Comparison of ENCODE assay signal across 1 cellular context in the genomic region with DNA sequence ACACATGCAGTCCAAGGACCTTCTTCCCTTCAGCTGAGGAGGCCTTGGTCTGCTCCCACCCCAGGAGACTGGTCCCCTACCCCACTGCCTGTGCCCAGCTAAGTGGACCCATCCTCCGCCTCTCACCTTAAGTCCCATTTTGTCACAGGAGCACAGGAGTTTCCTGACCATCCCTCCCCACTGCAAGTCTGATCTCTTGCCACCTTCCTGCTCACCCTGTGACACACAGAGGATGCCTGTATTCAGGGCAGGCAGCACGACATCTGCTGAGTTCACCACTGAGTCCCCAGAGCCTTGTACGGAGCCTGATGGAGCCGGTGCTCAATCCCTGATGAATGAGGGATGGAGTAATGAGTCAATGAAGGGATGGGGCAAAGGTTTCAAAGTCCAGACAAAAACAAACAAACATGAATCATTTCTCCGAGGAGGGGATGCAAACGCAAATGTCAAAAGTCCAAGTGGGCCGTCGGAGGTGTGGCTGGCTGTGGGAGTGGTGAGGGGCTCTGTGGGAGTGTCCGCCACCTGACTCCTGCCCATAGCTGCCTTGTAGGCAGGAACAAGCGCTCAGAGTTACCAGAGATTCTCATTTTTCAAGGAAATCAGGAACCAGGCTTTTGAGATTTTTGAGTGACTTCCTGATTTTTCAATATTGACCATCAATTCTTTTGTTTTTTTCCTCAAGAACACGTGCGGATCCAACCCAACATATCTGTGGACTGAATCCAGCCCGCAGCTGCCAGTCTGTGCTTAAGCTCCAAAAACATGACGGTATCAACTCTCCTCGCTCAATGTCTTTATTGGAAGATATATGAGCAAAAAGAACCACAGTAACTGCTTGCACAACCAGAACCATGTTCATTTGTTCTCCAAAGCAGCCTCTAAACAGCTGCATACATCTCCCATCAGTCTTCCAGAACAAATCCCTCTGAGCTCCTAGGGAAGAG.
TF ChIP-seq lines count a peak whose summit lies in the region.

No MANE protein-coding gene starts in this region.

TF ChIP-seq in HepG2, 621 proteins besides CTCF, POLR2A, EP300 and RAD21 (continued from another document and continues in another):
- TF ChIP-seq SOX13 (IDR thresholded peaks at IDR 0.05) (no peak), SOX13 (CRISPR knock-in tag; conservative IDR thresholded peaks at IDR 0.05 in 1 of 2, IDR thresholded peaks at IDR 0.05 in 1 of 2) (peak in 1 of 2 experiments; percentile 78; a peak in 2 of 4 replicates), SNAPC2 (CRISPR knock-in tag; IDR thresholded peaks at IDR 0.05) (no peak), CBX1 (IDR thresholded peaks at IDR 0.05; ENCODE audit: low read depth) (peak; percentile 94), PHF5A (CRISPR knock-in tag; IDR thresholded peaks at IDR 0.05; ENCODE audit: low read depth, unreplicated experiment) (peak; percentile 25), FOXJ3 (CRISPR knock-in tag; IDR thresholded peaks at IDR 0.05; ENCODE audit: borderline replicate concordance) (no peak), ZNF724P (CRISPR knock-in tag; IDR thresholded peaks at IDR 0.05; ENCODE audit: borderline replicate concordance) (no peak; the same call in 1 of the 2 replicates), AGO1 (IDR thresholded peaks at IDR 0.05; ENCODE audit: low read depth, low read length, poor library complexity, severe bottlenecking) (no peak), ZNF253 (CRISPR knock-in tag; IDR thresholded peaks at IDR 0.05; ENCODE audit: borderline replicate concordance) (no peak; the same call in 1 of the 2 replicates), RORA (CRISPR knock-in tag; IDR thresholded peaks at IDR 0.05) (no peak), KMT2A (CRISPR knock-in tag; IDR thresholded peaks at IDR 0.05) (peak; percentile 50; the same call in 1 of the 2 replicates), SAFB2 (CRISPR knock-in tag; IDR thresholded peaks at IDR 0.05; ENCODE audit: borderline replicate concordance, low read depth) (no peak), TSC22D2 (CRISPR knock-in tag; IDR thresholded peaks at IDR 0.05; ENCODE audit: borderline replicate concordance) (no peak), MIXL1 (CRISPR knock-in tag; IDR thresholded peaks at IDR 0.05) (peak; percentile 93), ZNF354B (CRISPR knock-in tag; IDR thresholded peaks at IDR 0.05) (no peak), ZNF615 (CRISPR knock-in tag; IDR thresholded peaks at IDR 0.05; ENCODE audit: borderline replicate concordance) (no peak), ZFYVE20 (CRISPR knock-in tag; IDR thresholded peaks at IDR 0.05; ENCODE audit: borderline replicate concordance, low read depth) (no peak), ZNF547 (CRISPR knock-in tag; IDR thresholded peaks at IDR 0.05) (no peak), ZNF564 (CRISPR knock-in tag; IDR thresholded peaks at IDR 0.05) (no peak), GABPB1 (CRISPR knock-in tag; IDR thresholded peaks at IDR 0.05) (peak; percentile 43), PAF1 (CRISPR knock-in tag; IDR thresholded peaks at IDR 0.05) (no peak), ZNF660 (CRISPR knock-in tag; IDR thresholded peaks at IDR 0.05; ENCODE audit: borderline replicate concordance, low read depth) (no peak), NFE2L2 (IDR thresholded peaks at IDR 0.05; ENCODE audit: low read length) (peak; percentile 30; the same call in 1 of the 2 replicates), HOXD1 (CRISPR knock-in tag; IDR thresholded peaks at IDR 0.05) (no peak), HNRNPH1 (optimal IDR thresholded peaks at IDR 0.05; ENCODE audit: low read depth, low read length) (no peak), NCOA2 (CRISPR knock-in tag; IDR thresholded peaks at IDR 0.05) (peak; percentile 82), SSRP1 (CRISPR knock-in tag; IDR thresholded peaks at IDR 0.05) (peak; percentile 95; the same call in 1 of the 2 replicates), ZNF343 (CRISPR knock-in tag; IDR thresholded peaks at IDR 0.05) (no peak), FIP1L1 (IDR thresholded peaks at IDR 0.05; ENCODE audit: borderline replicate concordance, insufficient read depth, low read depth, low read length) (no peak), HOXA5 (CRISPR knock-in tag; IDR thresholded peaks at IDR 0.05) (peak; percentile 83)
- TF ChIP-seq, protein P1, sequence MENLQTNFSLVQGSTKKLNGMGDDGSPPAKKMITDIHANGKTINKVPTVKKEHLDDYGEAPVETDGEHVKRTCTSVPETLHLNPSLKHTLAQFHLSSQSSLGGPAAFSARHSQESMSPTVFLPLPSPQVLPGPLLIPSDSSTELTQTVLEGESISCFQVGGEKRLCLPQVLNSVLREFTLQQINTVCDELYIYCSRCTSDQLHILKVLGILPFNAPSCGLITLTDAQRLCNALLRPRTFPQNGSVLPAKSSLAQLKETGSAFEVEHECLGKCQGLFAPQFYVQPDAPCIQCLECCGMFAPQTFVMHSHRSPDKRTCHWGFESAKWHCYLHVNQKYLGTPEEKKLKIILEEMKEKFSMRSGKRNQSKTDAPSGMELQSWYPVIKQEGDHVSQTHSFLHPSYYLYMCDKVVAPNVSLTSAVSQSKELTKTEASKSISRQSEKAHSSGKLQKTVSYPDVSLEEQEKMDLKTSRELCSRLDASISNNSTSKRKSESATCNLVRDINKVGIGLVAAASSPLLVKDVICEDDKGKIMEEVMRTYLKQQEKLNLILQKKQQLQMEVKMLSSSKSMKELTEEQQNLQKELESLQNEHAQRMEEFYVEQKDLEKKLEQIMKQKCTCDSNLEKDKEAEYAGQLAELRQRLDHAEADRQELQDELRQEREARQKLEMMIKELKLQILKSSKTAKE (CRISPR knock-in tag; IDR thresholded peaks at IDR 0.05; ENCODE audit: borderline replicate concordance) = peak; percentile 80; the same call in 1 of the 2 replicates
- TF ChIP-seq, protein P2, sequence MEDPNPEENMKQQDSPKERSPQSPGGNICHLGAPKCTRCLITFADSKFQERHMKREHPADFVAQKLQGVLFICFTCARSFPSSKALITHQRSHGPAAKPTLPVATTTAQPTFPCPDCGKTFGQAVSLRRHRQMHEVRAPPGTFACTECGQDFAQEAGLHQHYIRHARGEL (CRISPR knock-in tag; IDR thresholded peaks at IDR 0.05) = no peak
- TF ChIP-seq, protein P3, sequence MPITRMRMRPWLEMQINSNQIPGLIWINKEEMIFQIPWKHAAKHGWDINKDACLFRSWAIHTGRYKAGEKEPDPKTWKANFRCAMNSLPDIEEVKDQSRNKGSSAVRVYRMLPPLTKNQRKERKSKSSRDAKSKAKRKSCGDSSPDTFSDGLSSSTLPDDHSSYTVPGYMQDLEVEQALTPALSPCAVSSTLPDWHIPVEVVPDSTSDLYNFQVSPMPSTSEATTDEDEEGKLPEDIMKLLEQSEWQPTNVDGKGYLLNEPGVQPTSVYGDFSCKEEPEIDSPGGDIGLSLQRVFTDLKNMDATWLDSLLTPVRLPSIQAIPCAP (CRISPR knock-in tag; IDR thresholded peaks at IDR 0.05; ENCODE audit: low read depth) = no peak
- TF ChIP-seq, protein P4, sequence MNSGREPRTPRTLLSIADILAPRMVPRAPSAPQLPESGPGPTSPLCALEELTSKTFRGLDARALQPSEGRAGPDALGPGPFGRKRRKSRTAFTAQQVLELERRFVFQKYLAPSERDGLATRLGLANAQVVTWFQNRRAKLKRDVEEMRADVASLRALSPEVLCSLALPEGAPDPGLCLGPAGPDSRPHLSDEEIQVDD (CRISPR knock-in tag; IDR thresholded peaks at IDR 0.05; ENCODE audit: borderline replicate concordance) = no peak
- TF ChIP-seq, protein P5, sequence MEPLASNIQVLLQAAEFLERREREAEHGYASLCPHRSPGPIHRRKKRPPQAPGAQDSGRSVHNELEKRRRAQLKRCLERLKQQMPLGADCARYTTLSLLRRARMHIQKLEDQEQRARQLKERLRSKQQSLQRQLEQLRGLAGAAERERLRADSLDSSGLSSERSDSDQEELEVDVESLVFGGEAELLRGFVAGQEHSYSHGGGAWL (CRISPR knock-in tag; IDR thresholded peaks at IDR 0.05) = no peak
- TF ChIP-seq, protein P6, sequence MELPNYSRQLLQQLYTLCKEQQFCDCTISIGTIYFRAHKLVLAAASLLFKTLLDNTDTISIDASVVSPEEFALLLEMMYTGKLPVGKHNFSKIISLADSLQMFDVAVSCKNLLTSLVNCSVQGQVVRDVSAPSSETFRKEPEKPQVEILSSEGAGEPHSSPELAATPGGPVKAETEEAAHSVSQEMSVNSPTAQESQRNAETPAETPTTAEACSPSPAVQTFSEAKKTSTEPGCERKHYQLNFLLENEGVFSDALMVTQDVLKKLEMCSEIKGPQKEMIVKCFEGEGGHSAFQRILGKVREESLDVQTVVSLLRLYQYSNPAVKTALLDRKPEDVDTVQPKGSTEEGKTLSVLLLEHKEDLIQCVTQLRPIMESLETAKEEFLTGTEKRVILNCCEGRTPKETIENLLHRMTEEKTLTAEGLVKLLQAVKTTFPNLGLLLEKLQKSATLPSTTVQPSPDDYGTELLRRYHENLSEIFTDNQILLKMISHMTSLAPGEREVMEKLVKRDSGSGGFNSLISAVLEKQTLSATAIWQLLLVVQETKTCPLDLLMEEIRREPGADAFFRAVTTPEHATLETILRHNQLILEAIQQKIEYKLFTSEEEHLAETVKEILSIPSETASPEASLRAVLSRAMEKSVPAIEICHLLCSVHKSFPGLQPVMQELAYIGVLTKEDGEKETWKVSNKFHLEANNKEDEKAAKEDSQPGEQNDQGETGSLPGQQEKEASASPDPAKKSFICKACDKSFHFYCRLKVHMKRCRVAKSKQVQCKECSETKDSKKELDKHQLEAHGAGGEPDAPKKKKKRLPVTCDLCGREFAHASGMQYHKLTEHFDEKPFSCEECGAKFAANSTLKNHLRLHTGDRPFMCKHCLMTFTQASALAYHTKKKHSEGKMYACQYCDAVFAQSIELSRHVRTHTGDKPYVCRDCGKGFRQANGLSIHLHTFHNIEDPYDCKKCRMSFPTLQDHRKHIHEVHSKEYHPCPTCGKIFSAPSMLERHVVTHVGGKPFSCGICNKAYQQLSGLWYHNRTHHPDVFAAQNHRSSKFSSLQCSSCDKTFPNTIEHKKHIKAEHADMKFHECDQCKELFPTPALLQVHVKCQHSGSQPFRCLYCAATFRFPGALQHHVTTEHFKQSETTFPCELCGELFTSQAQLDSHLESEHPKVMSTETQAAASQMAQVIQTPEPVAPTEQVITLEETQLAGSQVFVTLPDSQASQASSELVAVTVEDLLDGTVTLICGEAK (IDR thresholded peaks at IDR 0.05) = no peak
- TF ChIP-seq, protein P6 (CRISPR knock-in tag; IDR thresholded peaks at IDR 0.05) = peak; percentile 13; the same call in 1 of the 2 replicates
- TF ChIP-seq, protein P7, sequence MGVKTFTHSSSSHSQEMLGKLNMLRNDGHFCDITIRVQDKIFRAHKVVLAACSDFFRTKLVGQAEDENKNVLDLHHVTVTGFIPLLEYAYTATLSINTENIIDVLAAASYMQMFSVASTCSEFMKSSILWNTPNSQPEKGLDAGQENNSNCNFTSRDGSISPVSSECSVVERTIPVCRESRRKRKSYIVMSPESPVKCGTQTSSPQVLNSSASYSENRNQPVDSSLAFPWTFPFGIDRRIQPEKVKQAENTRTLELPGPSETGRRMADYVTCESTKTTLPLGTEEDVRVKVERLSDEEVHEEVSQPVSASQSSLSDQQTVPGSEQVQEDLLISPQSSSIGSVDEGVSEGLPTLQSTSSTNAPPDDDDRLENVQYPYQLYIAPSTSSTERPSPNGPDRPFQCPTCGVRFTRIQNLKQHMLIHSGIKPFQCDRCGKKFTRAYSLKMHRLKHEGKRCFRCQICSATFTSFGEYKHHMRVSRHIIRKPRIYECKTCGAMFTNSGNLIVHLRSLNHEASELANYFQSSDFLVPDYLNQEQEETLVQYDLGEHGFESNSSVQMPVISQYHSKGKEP (CRISPR knock-in tag; IDR thresholded peaks at IDR 0.05) = no peak
- TF ChIP-seq, protein P8, sequence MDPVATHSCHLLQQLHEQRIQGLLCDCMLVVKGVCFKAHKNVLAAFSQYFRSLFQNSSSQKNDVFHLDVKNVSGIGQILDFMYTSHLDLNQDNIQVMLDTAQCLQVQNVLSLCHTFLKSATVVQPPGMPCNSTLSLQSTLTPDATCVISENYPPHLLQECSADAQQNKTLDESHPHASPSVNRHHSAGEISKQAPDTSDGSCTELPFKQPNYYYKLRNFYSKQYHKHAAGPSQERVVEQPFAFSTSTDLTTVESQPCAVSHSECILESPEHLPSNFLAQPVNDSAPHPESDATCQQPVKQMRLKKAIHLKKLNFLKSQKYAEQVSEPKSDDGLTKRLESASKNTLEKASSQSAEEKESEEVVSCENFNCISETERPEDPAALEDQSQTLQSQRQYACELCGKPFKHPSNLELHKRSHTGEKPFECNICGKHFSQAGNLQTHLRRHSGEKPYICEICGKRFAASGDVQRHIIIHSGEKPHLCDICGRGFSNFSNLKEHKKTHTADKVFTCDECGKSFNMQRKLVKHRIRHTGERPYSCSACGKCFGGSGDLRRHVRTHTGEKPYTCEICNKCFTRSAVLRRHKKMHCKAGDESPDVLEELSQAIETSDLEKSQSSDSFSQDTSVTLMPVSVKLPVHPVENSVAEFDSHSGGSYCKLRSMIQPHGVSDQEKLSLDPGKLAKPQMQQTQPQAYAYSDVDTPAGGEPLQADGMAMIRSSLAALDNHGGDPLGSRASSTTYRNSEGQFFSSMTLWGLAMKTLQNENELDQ (CRISPR knock-in tag; IDR thresholded peaks at IDR 0.05; ENCODE audit: borderline replicate concordance) = no peak; the same call in 1 of the 2 replicates
- TF ChIP-seq, protein P9, sequence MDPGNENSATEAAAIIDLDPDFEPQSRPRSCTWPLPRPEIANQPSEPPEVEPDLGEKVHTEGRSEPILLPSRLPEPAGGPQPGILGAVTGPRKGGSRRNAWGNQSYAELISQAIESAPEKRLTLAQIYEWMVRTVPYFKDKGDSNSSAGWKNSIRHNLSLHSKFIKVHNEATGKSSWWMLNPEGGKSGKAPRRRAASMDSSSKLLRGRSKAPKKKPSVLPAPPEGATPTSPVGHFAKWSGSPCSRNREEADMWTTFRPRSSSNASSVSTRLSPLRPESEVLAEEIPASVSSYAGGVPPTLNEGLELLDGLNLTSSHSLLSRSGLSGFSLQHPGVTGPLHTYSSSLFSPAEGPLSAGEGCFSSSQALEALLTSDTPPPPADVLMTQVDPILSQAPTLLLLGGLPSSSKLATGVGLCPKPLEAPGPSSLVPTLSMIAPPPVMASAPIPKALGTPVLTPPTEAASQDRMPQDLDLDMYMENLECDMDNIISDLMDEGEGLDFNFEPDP (CRISPR knock-in tag; conservative IDR thresholded peaks at IDR 0.05) = no peak
